Comparison of ENCODE assay signal across 8 cellular contexts in the genomic region with DNA sequence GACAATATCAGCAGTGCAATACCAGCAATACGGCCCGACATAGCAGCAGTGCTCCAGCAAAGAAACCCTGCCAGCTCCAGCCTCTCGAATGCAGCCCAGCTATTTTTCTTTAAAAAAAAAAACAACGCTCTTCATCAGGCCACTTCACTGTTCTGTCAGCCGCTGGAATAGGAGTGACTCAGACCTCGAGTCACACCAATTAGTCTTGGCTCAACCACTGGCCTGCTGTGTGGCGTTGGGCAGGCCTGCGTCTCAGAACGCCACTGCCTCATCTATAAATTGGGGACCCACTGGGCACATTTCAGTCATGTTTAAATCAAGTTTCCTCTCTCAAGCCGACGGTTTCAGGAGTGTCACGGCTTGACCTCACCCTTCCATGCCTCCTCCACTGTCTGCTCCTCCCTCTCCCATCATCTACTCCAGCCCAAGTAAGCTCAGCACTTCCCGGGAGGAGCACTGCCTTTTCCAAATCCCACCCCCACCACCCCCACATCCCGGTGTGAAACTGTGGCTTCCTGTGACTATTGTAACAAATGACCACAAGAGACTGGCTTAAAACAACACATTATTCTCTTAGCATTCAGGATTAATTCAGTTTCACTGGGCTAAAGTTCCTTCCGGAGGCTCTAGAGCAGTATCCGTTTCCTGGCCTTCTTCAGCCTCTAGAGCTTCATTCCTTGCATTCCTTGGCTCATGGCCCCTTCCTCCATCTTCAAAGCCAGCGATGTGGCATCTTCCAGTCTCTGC.
DNase-seq lines count a peak whose midpoint lies in the region; ATAC-seq and TF ChIP-seq lines count a peak whose summit lies in the region.

No MANE protein-coding gene starts in this region.

- H3K4me3 ChIP-seq in gastrocnemius medialis (no peak overlapping the region), H7 (ENCODE audit: insufficient read depth, low read depth, low read length) (no peak overlapping the region)

- ATAC-seq in SK-N-SH treated with all-trans-retinoic acid at 6 μM for 48 hours, result peak; percentile 75
- ATAC-seq in foreskin keratinocyte, result peak; percentile 83
- ATAC-seq in gastrocnemius medialis, result peak; percentile 33 to 46
- ATAC-seq in HG03378 (IDR thresholded peaks at IDR 0.05; ENCODE audit: unreplicated experiment), result no peak

- TF ChIP-seq POLR2A in gastrocnemius medialis (IDR thresholded peaks at IDR 0.05), result no peak

- H3K27ac ChIP-seq in foreskin keratinocyte, result peak overlapping the region; percentile 66
- H3K27ac ChIP-seq in gastrocnemius medialis, result peak overlapping the region; percentile 27 to 45 (median 39)

- no peaks in the 10 kb centered on the region for H3K27me3 ChIP-seq in foreskin keratinocyte
- peaks cover 0 to 7% (median 2%) of the 10 kb centered on the region in 3 donors for H3K27me3 ChIP-seq in gastrocnemius medialis
- no peaks in the 10 kb centered on the region for H3K27me3 ChIP-seq in H7 (ENCODE audit: control insufficient read depth, insufficient read depth, low read length)

- in situ Hi-C loops in gastrocnemius medialis (cut with MboI; ENCODE audit: low sequenced_read_pairs in 4 of 4), result no loop called here

- TF ChIP-seq CTCF in foreskin keratinocyte (conservative IDR thresholded peaks at IDR 0.05) (no peak), gastrocnemius medialis (IDR thresholded peaks at IDR 0.05 in 4 of 5, conservative IDR thresholded peaks at IDR 0.05 in 1 of 5) (no peak)

- H3K4me1 ChIP-seq in foreskin keratinocyte (peaks cover 20% of the 10 kb centered on the region), gastrocnemius medialis (peaks cover 3 to 6% of the 10 kb centered on the region in 2 donors)

- DNase-seq in GDM1 (lab: John Stamatoyannopoulos, UW) (peak; percentile 14), foreskin keratinocyte (peak in 1 of 2 donors; percentile 72), gastrocnemius medialis (no peak), DMS 273 treated with DMSO at 0.1 percent for 48 hours (lab: John Stamatoyannopoulos, UW) (no peak), H7 (no peak)
- DNase-seq in stimulated activated CD4-positive, alpha-beta T cell treated with anti-CD3 and anti-CD28 coated beads, Interleukin-4, amount 100 ng/mL, for 4 hours, result no peak

- intact Hi-C loops in gastrocnemius medialis (cut with DNase I; ENCODE audit: low total_unique reads), result no loop called here

- no peaks in the 10 kb centered on the region for H3K9me3 ChIP-seq in gastrocnemius medialis

- no peaks in the 10 kb centered on the region for H3K36me3 ChIP-seq in gastrocnemius medialis
- no peaks in the 10 kb centered on the region for H3K36me3 ChIP-seq in H7 (replicated peaks; ENCODE audit: control insufficient read depth, insufficient read depth, low read length)

TF ChIP-seq in SK-N-SH treated with all-trans-retinoic acid at 6 μM for 48 hours, 23 proteins besides CTCF, POLR2A, EP300 and RAD21:
- TF ChIP-seq ZNF565 (CRISPR knock-in tag; conservative IDR thresholded peaks at IDR 0.05; ENCODE audit: low read depth), result no peak
- no peak for TF ChIP-seq CSDC2 (CRISPR knock-in tag; IDR thresholded peaks at IDR 0.05)
- no peak for TF ChIP-seq SNAI2 (CRISPR knock-in tag; IDR thresholded peaks at IDR 0.05)
- no peak for TF ChIP-seq PPARA (CRISPR knock-in tag; IDR thresholded peaks at IDR 0.05; ENCODE audit: borderline replicate concordance)
- TF ChIP-seq TCF4 (CRISPR knock-in tag; IDR thresholded peaks at IDR 0.05; ENCODE audit: borderline replicate concordance), result no peak
- TF ChIP-seq BACH2 (CRISPR knock-in tag; IDR thresholded peaks at IDR 0.05; ENCODE audit: borderline replicate concordance), result no peak
- TF ChIP-seq ZNF70 (CRISPR knock-in tag; IDR thresholded peaks at IDR 0.05), result no peak
- TF ChIP-seq, protein P1, sequence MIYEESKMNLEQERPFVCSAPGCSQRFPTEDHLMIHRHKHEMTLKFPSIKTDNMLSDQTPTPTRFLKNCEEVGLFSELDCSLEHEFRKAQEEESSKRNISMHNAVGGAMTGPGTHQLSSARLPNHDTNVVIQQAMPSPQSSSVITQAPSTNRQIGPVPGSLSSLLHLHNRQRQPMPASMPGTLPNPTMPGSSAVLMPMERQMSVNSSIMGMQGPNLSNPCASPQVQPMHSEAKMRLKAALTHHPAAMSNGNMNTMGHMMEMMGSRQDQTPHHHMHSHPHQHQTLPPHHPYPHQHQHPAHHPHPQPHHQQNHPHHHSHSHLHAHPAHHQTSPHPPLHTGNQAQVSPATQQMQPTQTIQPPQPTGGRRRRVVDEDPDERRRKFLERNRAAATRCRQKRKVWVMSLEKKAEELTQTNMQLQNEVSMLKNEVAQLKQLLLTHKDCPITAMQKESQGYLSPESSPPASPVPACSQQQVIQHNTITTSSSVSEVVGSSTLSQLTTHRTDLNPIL (CRISPR knock-in tag; IDR thresholded peaks at IDR 0.05; ENCODE audit: low read depth), result no peak
- TF ChIP-seq, protein P2, sequence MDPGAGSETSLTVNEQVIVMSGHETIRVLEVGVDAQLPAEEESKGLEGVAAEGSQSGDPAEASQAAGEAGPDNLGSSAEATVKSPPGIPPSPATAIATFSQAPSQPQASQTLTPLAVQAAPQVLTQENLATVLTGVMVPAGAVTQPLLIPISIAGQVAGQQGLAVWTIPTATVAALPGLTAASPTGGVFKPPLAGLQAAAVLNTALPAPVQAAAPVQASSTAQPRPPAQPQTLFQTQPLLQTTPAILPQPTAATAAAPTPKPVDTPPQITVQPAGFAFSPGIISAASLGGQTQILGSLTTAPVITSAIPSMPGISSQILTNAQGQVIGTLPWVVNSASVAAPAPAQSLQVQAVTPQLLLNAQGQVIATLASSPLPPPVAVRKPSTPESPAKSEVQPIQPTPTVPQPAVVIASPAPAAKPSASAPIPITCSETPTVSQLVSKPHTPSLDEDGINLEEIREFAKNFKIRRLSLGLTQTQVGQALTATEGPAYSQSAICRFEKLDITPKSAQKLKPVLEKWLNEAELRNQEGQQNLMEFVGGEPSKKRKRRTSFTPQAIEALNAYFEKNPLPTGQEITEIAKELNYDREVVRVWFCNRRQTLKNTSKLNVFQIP (CRISPR knock-in tag; IDR thresholded peaks at IDR 0.05; ENCODE audit: borderline replicate concordance, low read depth), result no peak
- no peak for TF ChIP-seq ARNTL (CRISPR knock-in tag; IDR thresholded peaks at IDR 0.05; ENCODE audit: borderline replicate concordance, low read depth)
- TF ChIP-seq, protein P3, sequence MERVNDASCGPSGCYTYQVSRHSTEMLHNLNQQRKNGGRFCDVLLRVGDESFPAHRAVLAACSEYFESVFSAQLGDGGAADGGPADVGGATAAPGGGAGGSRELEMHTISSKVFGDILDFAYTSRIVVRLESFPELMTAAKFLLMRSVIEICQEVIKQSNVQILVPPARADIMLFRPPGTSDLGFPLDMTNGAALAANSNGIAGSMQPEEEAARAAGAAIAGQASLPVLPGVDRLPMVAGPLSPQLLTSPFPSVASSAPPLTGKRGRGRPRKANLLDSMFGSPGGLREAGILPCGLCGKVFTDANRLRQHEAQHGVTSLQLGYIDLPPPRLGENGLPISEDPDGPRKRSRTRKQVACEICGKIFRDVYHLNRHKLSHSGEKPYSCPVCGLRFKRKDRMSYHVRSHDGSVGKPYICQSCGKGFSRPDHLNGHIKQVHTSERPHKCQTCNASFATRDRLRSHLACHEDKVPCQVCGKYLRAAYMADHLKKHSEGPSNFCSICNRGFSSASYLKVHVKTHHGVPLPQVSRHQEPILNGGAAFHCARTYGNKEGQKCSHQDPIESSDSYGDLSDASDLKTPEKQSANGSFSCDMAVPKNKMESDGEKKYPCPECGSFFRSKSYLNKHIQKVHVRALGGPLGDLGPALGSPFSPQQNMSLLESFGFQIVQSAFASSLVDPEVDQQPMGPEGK (CRISPR knock-in tag; IDR thresholded peaks at IDR 0.05; ENCODE audit: borderline replicate concordance), result no peak
- no peak for TF ChIP-seq ZC3H10 (CRISPR knock-in tag; IDR thresholded peaks at IDR 0.05)
- TF ChIP-seq ZNF8 (CRISPR knock-in tag; IDR thresholded peaks at IDR 0.05), result no peak
- TF ChIP-seq ZFP3 (CRISPR knock-in tag; IDR thresholded peaks at IDR 0.05), result no peak
- TF ChIP-seq RARB (CRISPR knock-in tag; IDR thresholded peaks at IDR 0.05), result no peak
- no peak for TF ChIP-seq TOX (CRISPR knock-in tag; IDR thresholded peaks at IDR 0.05; ENCODE audit: borderline replicate concordance)
- no peak for TF ChIP-seq ISL1 (CRISPR knock-in tag; IDR thresholded peaks at IDR 0.05)
- TF ChIP-seq, protein P4, sequence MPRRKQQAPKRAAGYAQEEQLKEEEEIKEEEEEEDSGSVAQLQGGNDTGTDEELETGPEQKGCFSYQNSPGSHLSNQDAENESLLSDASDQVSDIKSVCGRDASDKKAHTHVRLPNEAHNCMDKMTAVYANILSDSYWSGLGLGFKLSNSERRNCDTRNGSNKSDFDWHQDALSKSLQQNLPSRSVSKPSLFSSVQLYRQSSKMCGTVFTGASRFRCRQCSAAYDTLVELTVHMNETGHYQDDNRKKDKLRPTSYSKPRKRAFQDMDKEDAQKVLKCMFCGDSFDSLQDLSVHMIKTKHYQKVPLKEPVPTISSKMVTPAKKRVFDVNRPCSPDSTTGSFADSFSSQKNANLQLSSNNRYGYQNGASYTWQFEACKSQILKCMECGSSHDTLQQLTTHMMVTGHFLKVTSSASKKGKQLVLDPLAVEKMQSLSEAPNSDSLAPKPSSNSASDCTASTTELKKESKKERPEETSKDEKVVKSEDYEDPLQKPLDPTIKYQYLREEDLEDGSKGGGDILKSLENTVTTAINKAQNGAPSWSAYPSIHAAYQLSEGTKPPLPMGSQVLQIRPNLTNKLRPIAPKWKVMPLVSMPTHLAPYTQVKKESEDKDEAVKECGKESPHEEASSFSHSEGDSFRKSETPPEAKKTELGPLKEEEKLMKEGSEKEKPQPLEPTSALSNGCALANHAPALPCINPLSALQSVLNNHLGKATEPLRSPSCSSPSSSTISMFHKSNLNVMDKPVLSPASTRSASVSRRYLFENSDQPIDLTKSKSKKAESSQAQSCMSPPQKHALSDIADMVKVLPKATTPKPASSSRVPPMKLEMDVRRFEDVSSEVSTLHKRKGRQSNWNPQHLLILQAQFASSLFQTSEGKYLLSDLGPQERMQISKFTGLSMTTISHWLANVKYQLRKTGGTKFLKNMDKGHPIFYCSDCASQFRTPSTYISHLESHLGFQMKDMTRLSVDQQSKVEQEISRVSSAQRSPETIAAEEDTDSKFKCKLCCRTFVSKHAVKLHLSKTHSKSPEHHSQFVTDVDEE (CRISPR knock-in tag; IDR thresholded peaks at IDR 0.05), result no peak
- no peak for TF ChIP-seq GLIS3 (CRISPR knock-in tag; IDR thresholded peaks at IDR 0.05)
